ENCODE assay signal across 9 cellular contexts in genomic region chr11:39365809-39366436, GRCh38.
DNase-seq lines count a peak whose midpoint lies in the region; ATAC-seq, FAIRE-seq and TF ChIP-seq lines count a peak whose summit lies in the region.
"Had no signal": no experiment of that assay in that cellular context is flagged by ENCODE, and none has a peak within 500 bp of the region (broad histone marks: within the 10 kb centered on the region; RNA-seq: fewer than 3 reads in every experiment).

No MANE protein-coding gene starts in this region.

- no peak for FAIRE-seq in D721Med (lab: Jason Lieb, UNC)
- no peak for FAIRE-seq in astrocyte (lab: Jason Lieb, UNC)

- ATAC-seq in GM18861 (IDR thresholded peaks at IDR 0.05; ENCODE audit: unreplicated experiment) (no peak), GM18519 (IDR thresholded peaks at IDR 0.05; ENCODE audit: low FRiP score, unreplicated experiment) (no peak), HG03354 (IDR thresholded peaks at IDR 0.05; ENCODE audit: poor library complexity, severe bottlenecking, unreplicated experiment) (no peak)

- H3F3A ChIP-seq in Loucy (ENCODE audit: low read depth), result no peaks in the 10 kb centered on the region

- H3K9ac ChIP-seq in Loucy (ENCODE audit: low read depth, low read length, poor library complexity, severe bottlenecking) (no peak overlapping the region), astrocyte (ENCODE audit: low read length) (no peak overlapping the region)

- no peak overlapping the region for H3K4me3 ChIP-seq in Loucy (ENCODE audit: low read length, poor library complexity, severe bottlenecking)
- H3K4me3 ChIP-seq in astrocyte (ENCODE audit: insufficient read depth, low read depth, low read length), result no peak overlapping the region
- H3K4me3 ChIP-seq in stomach, result no peak overlapping the region

- no peak for DNase-seq in D721Med (ENCODE audit: insufficient read length, low spot score)
- DNase-seq in astrocyte (ENCODE audit: low read depth), result peak; percentile 60
- peak; percentile 5 for DNase-seq in myocyte (ENCODE audit: low read depth)
- DNase-seq in stomach, result no peak
- DNase-seq: effector CD4-positive, alpha-beta T cell had no signal

- no peaks in the 10 kb centered on the region for H3K27me3 ChIP-seq in Loucy (ENCODE audit: insufficient read depth, low read length, poor library complexity, severe bottlenecking)
- H3K27me3 ChIP-seq in astrocyte (ENCODE audit: insufficient read depth, low read length), result no peaks in the 10 kb centered on the region
- H3K27me3 ChIP-seq in stomach, result no peaks in the 10 kb centered on the region

- H3K4me1 ChIP-seq in Loucy (ENCODE audit: insufficient read depth, low read length, poor library complexity, severe bottlenecking), result peaks cover 10% of the 10 kb centered on the region
- no peaks in the 10 kb centered on the region for H3K4me1 ChIP-seq in astrocyte (ENCODE audit: insufficient read depth, low read length)
- no peaks in the 10 kb centered on the region for H3K4me1 ChIP-seq in stomach

- no peak for TF ChIP-seq EP300 in stomach (IDR thresholded peaks at IDR 0.05)

- no peaks in the 10 kb centered on the region for H3K9me3 Mint-ChIP-seq in astrocyte (ENCODE audit: unreplicated experiment)

- H2AFZ ChIP-seq in Loucy (ENCODE audit: low read length) (no peak overlapping the region), astrocyte (ENCODE audit: low read depth, low read length) (no peak overlapping the region)

- H4K20me1 ChIP-seq in Loucy (ENCODE audit: insufficient read depth, low read length, poor library complexity, severe bottlenecking), result no peaks in the 10 kb centered on the region
- H4K20me1 ChIP-seq in astrocyte (ENCODE audit: insufficient read depth, low read length), result no peaks in the 10 kb centered on the region

- H3K4me3 Mint-ChIP-seq in astrocyte (ENCODE audit: unreplicated experiment), result no peak overlapping the region

- no peaks in the 10 kb centered on the region for H3K27me3 Mint-ChIP-seq in astrocyte (ENCODE audit: low read depth, unreplicated experiment)

- 73 to 87% (median 79%) methylated on average over 2 of the region's 2 CpGs for WGBS in stomach, 5 donors

- no peak for TF ChIP-seq POLR2A in stomach (IDR thresholded peaks at IDR 0.05)

- H3K27ac Mint-ChIP-seq in astrocyte (ENCODE audit: unreplicated experiment), result no peak overlapping the region

- peaks cover 6% of the 10 kb centered on the region for H3K4me1 Mint-ChIP-seq in astrocyte (ENCODE audit: low read depth, unreplicated experiment)

- H3K36me3 ChIP-seq in Loucy (ENCODE audit: insufficient read depth, low read length) (no peaks in the 10 kb centered on the region), astrocyte (ENCODE audit: insufficient read depth, low read length) (no peaks in the 10 kb centered on the region), stomach (no peaks in the 10 kb centered on the region)

- H3K27ac ChIP-seq in astrocyte (ENCODE audit: low read depth, low read length) (no peak overlapping the region), stomach (no peak overlapping the region)

- TF ChIP-seq CTCF in D721Med (IDR thresholded peaks at IDR 0.05; ENCODE audit: insufficient read depth, missing control alignments) (peak; percentile 11), Loucy (conservative IDR thresholded peaks at IDR 0.05; ENCODE audit: low read length) (peak; percentile 39; the same call in 1 of the 2 replicates), astrocyte (IDR thresholded peaks at IDR 0.05; ENCODE audit: insufficient read depth, low read depth, low read length) (peak; percentile 36), stomach (IDR thresholded peaks at IDR 0.05) (peak in 2 of 7 experiments; percentile 17 to 18)

- H3K9me2 ChIP-seq in Loucy (replicated peaks; ENCODE audit: low read depth, low read length), result no peaks in the 10 kb centered on the region

- H3K4me2 ChIP-seq in Loucy (ENCODE audit: low read depth, low read length, poor library complexity, severe bottlenecking), result no peak overlapping the region
- peak overlapping the region; percentile 20 for H3K4me2 ChIP-seq in astrocyte (ENCODE audit: low read length)

- intact Hi-C loops in stomach (cut with DNase I; ENCODE audit: low total_unique reads), result no loop called here

- H3K79me2 ChIP-seq in Loucy (ENCODE audit: insufficient read depth, low read length), result no peaks in the 10 kb centered on the region
- no peaks in the 10 kb centered on the region for H3K79me2 ChIP-seq in astrocyte (ENCODE audit: insufficient read depth, low read length)

- no peaks in the 10 kb centered on the region for H3K9me3 ChIP-seq in Loucy (ENCODE audit: insufficient read depth, low read depth, low read length)
- H3K9me3 ChIP-seq in astrocyte (ENCODE audit: insufficient read depth, low read depth, low read length), result peaks cover 2% of the 10 kb centered on the region
- H3K9me3 ChIP-seq in stomach, result no peaks in the 10 kb centered on the region

- no peaks in the 10 kb centered on the region for H3K36me3 Mint-ChIP-seq in astrocyte (ENCODE audit: low read depth, unreplicated experiment)

Comparison
In these comparisons a context has a peak if more than half of its experiments do, and no peak if none do; other contexts are left out.
1. DNase-seq: peak in astrocyte (single experiment) and myocyte (single experiment); none in D721Med (single experiment) and stomach (single experiment).